In genomic region chr1:27548136-27548853, GRCh38 we compare ENCODE assay signal across 1 cellular context.
TF ChIP-seq lines count a peak whose summit lies in the region.

No MANE protein-coding gene starts in this region.

TF ChIP-seq in K562, 482 proteins besides CTCF, POLR2A, EP300 and RAD21:
- TF ChIP-seq CUX1 (CRISPR knock-in tag; IDR thresholded peaks at IDR 0.05) = no peak
- TF ChIP-seq, protein P1, sequence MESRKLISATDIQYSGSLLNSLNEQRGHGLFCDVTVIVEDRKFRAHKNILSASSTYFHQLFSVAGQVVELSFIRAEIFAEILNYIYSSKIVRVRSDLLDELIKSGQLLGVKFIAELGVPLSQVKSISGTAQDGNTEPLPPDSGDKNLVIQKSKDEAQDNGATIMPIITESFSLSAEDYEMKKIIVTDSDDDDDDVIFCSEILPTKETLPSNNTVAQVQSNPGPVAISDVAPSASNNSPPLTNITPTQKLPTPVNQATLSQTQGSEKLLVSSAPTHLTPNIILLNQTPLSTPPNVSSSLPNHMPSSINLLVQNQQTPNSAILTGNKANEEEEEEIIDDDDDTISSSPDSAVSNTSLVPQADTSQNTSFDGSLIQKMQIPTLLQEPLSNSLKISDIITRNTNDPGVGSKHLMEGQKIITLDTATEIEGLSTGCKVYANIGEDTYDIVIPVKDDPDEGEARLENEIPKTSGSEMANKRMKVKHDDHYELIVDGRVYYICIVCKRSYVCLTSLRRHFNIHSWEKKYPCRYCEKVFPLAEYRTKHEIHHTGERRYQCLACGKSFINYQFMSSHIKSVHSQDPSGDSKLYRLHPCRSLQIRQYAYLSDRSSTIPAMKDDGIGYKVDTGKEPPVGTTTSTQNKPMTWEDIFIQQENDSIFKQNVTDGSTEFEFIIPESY (CRISPR knock-in tag; IDR thresholded peaks at IDR 0.05) = 0 out of 2 replicates have a peak, but pooled peaks have one; percentile 57
- peak; percentile 39 for TF ChIP-seq POLR2G (IDR thresholded peaks at IDR 0.05; ENCODE audit: low read depth, low read length)
- no peak for TF ChIP-seq TAF9B (IDR thresholded peaks at IDR 0.05; ENCODE audit: partially characterized antibody)
- no peak for TF ChIP-seq ARID1B (IDR thresholded peaks at IDR 0.05)
